Comparison of ENCODE assay signal across 18 cellular contexts in genomic region chr22:26286091-26286780, GRCh38.
DNase-seq lines count a peak whose midpoint lies in the region; ATAC-seq, FAIRE-seq and TF ChIP-seq lines count a peak whose summit lies in the region.
"Had no signal": no experiment of that assay in that cellular context is flagged by ENCODE, and none has a peak within 500 bp of the region (broad histone marks: within the 10 kb centered on the region; RNA-seq: fewer than 3 reads in every experiment).

No MANE protein-coding gene starts in this region.

- H3K27me3 ChIP-seq in BLaER1 treated with 17β-estradiol and CSF1 and Interleukin-3, amounts not matched to agents 10 nM and 100 nM, result no peaks in the 10 kb centered on the region
- H3K27me3 ChIP-seq in Loucy (ENCODE audit: insufficient read depth, low read length, poor library complexity, severe bottlenecking), result no peaks in the 10 kb centered on the region
- H3K27me3 ChIP-seq in spleen (replicated peaks in 1 of 7), result peaks cover 0 to 20% (median 0%) of the 10 kb centered on the region in 7 donors

- WGBS in spleen, 5 donors, result 72 to 83% (median 79%) methylated on average over 9 of the region's 9 CpGs

- peak overlapping the region in 6 of 11 experiments; percentile 52 to 82 (median 79); a peak in 11 of 22 replicates for H3K27ac ChIP-seq in BLaER1 treated with 17β-estradiol and CSF1 and Interleukin-3, amounts not matched to agents 10 nM and 100 nM
- H3K27ac ChIP-seq in spleen, result no peak overlapping the region
- H3K27ac ChIP-seq: C4-2B, HL-60 had no signal

- no peaks in the 10 kb centered on the region for H3K79me2 ChIP-seq in Loucy (ENCODE audit: insufficient read depth, low read length)

- no peaks in the 10 kb centered on the region for H4K20me1 ChIP-seq in BLaER1 treated with 17β-estradiol and CSF1 and Interleukin-3, amounts not matched to agents 10 nM and 100 nM
- H4K20me1 ChIP-seq in Loucy (ENCODE audit: insufficient read depth, low read length, poor library complexity, severe bottlenecking), result no peaks in the 10 kb centered on the region

- peak; percentile 9 for FAIRE-seq in urothelium cell line (lab: Jason Lieb, UNC)

- H3K9ac ChIP-seq in BLaER1 treated with 17β-estradiol and CSF1 and Interleukin-3, amounts not matched to agents 10 nM and 100 nM, result peak overlapping the region in 3 of 11 experiments; percentile 32 to 71 (median 64); a peak in 5 of 22 replicates
- no peak overlapping the region for H3K9ac ChIP-seq in Loucy (ENCODE audit: low read depth, low read length, poor library complexity, severe bottlenecking)

- ATAC-seq in GM18909 (IDR thresholded peaks at IDR 0.05; ENCODE audit: poor library complexity, unreplicated experiment), result no peak
- no peak for ATAC-seq in activated CD8-positive, alpha-beta T cell treated with anti-CD3 and anti-CD28 coated beads for 36 hours
- ATAC-seq: HCT116 had no signal

- no peaks in the 10 kb centered on the region for H3K36me3 Mint-ChIP-seq in activated CD8-positive, alpha-beta T cell treated with anti-CD3 and anti-CD28 coated beads for 36 hours (ENCODE audit: low read depth)

- H3K9me3 ChIP-seq in BLaER1 treated with 17β-estradiol and CSF1 and Interleukin-3, amounts not matched to agents 10 nM and 100 nM (replicated peaks in 1 of 11), result no peaks in the 10 kb centered on the region
- H3K9me3 ChIP-seq in Loucy (ENCODE audit: insufficient read depth, low read depth, low read length) (no peaks in the 10 kb centered on the region), spleen (peaks cover 0 to 3% (median 0%) of the 10 kb centered on the region in 8 donors)

- peak overlapping the region in 10 of 11 experiments; percentile 36 to 93 (median 84); a peak in 19 of 22 replicates for H3K4me2 ChIP-seq in BLaER1 treated with 17β-estradiol and CSF1 and Interleukin-3, amounts not matched to agents 10 nM and 100 nM
- H3K4me2 ChIP-seq in Loucy (ENCODE audit: low read depth, low read length, poor library complexity, severe bottlenecking), result peak overlapping the region; percentile 8

- no peaks in the 10 kb centered on the region for H3K9me3 Mint-ChIP-seq in activated CD8-positive, alpha-beta T cell treated with anti-CD3 and anti-CD28 coated beads for 36 hours
- H3K9me3 Mint-ChIP-seq: CD4-positive, alpha-beta T cell had no signal

- H3F3A ChIP-seq in Loucy (ENCODE audit: low read depth), result no peaks in the 10 kb centered on the region

- H3K4me3 Mint-ChIP-seq in activated CD8-positive, alpha-beta T cell treated with anti-CD3 and anti-CD28 coated beads for 36 hours, result no peak overlapping the region
- H3K4me3 Mint-ChIP-seq: B cell; CD4-positive, alpha-beta T cell; HFFc6 had no signal

- TF ChIP-seq CTCF in Loucy (conservative IDR thresholded peaks at IDR 0.05; ENCODE audit: low read length) (no peak), spleen (IDR thresholded peaks at IDR 0.05 in 8 of 11, conservative IDR thresholded peaks at IDR 0.05 in 3 of 11) (no peak)
- no peak for TF ChIP-seq CTCF in activated CD8-positive, alpha-beta T cell treated with anti-CD3 and anti-CD28 coated beads for 36 hours (IDR thresholded peaks at IDR 0.05)

- no peak overlapping the region for H2AFZ ChIP-seq in Loucy (ENCODE audit: low read length)

- intact Hi-C loops in spleen (cut with DNase I; ENCODE audit: low total_unique reads), result no loop called here
- intact Hi-C loops in activated CD8-positive, alpha-beta T cell treated with anti-CD3 and anti-CD28 coated beads for 36 hours (cut with micrococcal nuclease), result no loop called here

- peaks cover 2% of the 10 kb centered on the region for H3K27me3 Mint-ChIP-seq in activated CD8-positive, alpha-beta T cell treated with anti-CD3 and anti-CD28 coated beads for 36 hours

- no peak for TF ChIP-seq POLR2A in spleen (IDR thresholded peaks at IDR 0.05)

- peaks cover 28 to 83% (median 71%) of the 10 kb centered on the region in 10 experiments for H3K4me1 ChIP-seq in BLaER1 treated with 17β-estradiol and CSF1 and Interleukin-3, amounts not matched to agents 10 nM and 100 nM
- H3K4me1 ChIP-seq in Loucy (ENCODE audit: insufficient read depth, low read length, poor library complexity, severe bottlenecking) (no peaks in the 10 kb centered on the region), spleen (no peaks in the 10 kb centered on the region)

- POLR2A ChIA-PET in activated CD8-positive, alpha-beta T cell treated with anti-CD3 and anti-CD28 coated beads for 36 hours (lab: Charles Lee), result no interaction called here

- CTCF ChIA-PET in activated CD8-positive, alpha-beta T cell treated with anti-CD3 and anti-CD28 coated beads for 36 hours (lab: Charles Lee), result interaction anchor here (0.9 kb wide), 1 partner anchor 44 kb away, joined by 3 read pairs; no protein-coding TSS in a partner anchor

- DNase-seq in fibroblast of peridontal ligament (ENCODE audit: extremely low read depth), result peak; percentile 1
- no peak for DNase-seq in urothelium cell line (ENCODE audit: low spot score)
- DNase-seq in spleen, result no peak
- no peak for DNase-seq in activated CD8-positive, alpha-beta T cell treated with anti-CD3 and anti-CD28 coated beads for 36 hours
- DNase-seq: CD4-positive, alpha-beta T cell; DMS153; DMS79; GF-D8; GOT3; H7; HFFc6 had no signal

- H3K27ac Mint-ChIP-seq in activated CD8-positive, alpha-beta T cell treated with anti-CD3 and anti-CD28 coated beads for 36 hours, result no peak overlapping the region
- H3K27ac Mint-ChIP-seq: B cell; CD4-positive, alpha-beta T cell; HFFc6 had no signal

- H3K4me3 ChIP-seq in BLaER1 treated with 17β-estradiol and CSF1 and Interleukin-3, amounts not matched to agents 10 nM and 100 nM, result no peak overlapping the region
- H3K4me3 ChIP-seq in Loucy (ENCODE audit: low read length, poor library complexity, severe bottlenecking), result no peak overlapping the region
- no peak overlapping the region for H3K4me3 ChIP-seq in spleen

- no peaks in the 10 kb centered on the region for H3K4me1 Mint-ChIP-seq in activated CD8-positive, alpha-beta T cell treated with anti-CD3 and anti-CD28 coated beads for 36 hours (ENCODE audit: low read depth)

- H3K9me2 ChIP-seq in Loucy (replicated peaks; ENCODE audit: low read depth, low read length), result no peaks in the 10 kb centered on the region

- H3K36me3 ChIP-seq in BLaER1 treated with 17β-estradiol and CSF1 and Interleukin-3, amounts not matched to agents 10 nM and 100 nM, result no peaks in the 10 kb centered on the region
- H3K36me3 ChIP-seq in Loucy (ENCODE audit: insufficient read depth, low read length) (no peaks in the 10 kb centered on the region), spleen (no peaks in the 10 kb centered on the region)

Comparison
In these comparisons a context has a peak if more than half of its experiments do, and no peak if none do; other contexts are left out.
1. H3K27ac ChIP-seq: peak in BLaER1 treated with 17β-estradiol and CSF1 and Interleukin-3, amounts not matched to agents 10 nM and 100 nM (6 of 11); none in spleen (0 of 8).